ENCODE assay signal across 10 cellular contexts in the genomic region with DNA sequence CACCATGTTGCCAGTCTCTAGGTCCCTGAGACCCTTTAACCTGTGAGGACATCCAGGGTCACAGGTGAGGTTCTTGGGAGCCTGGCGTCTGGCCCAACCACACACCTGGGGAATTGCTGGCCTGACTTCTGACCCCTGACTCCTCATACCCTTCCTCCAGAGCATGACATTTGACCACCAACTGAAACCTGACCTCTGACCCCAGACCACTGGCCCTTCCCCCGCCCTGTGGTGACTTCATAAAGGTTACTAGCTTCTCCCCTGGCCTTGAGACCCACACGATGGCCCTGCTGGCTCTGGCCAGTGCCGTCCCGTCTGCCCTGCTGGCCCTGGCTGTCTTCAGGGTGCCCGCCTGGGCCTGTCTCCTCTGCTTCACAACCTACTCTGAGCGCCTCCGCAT. TPM values are rescaled to one million over a fixed set of nuclear protein-coding genes. Genes with fewer than 3 reads are reported as not detected.
A peak's percentile ranks its signal among the peaks of the same experiment; 100 is the strongest.
DNase-seq lines count a peak whose midpoint lies in the region; TF ChIP-seq lines count a peak whose summit lies in the region.
"Had no signal": no experiment of that assay in that cellular context is flagged by ENCODE, and none has a peak within 500 bp of the region (broad histone marks: within the 10 kb centered on the region; RNA-seq: fewer than 3 reads in every experiment).

A gene with protein sequence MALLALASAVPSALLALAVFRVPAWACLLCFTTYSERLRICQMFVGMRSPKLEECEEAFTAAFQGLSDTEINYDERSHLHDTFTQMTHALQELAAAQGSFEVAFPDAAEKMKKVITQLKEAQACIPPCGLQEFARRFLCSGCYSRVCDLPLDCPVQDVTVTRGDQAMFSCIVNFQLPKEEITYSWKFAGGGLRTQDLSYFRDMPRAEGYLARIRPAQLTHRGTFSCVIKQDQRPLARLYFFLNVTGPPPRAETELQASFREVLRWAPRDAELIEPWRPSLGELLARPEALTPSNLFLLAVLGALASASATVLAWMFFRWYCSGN (plus strand): TSS at position 85 of the 400 bp plus-strand sequence. CDS start 197 bp downstream, at position 282.

- H3K79me2 ChIP-seq in fibroblast of lung (ENCODE audit: control insufficient read depth, insufficient read depth, low read length) = peaks cover 68% of the 10 kb centered on the region

- intact Hi-C loops in A673 (cut with micrococcal nuclease; ENCODE audit: unreplicated experiment) = no loop called here

- peak within 1 kb of the TSS; percentile 67 for H3K27ac ChIP-seq in A673 (ENCODE audit: low read depth, low read length, poor library complexity, severe bottlenecking)
- no peak within 1 kb of the TSS for H3K27ac ChIP-seq in SJCRH30
- no peak within 1 kb of the TSS for H3K27ac ChIP-seq in fibroblast of lung (ENCODE audit: insufficient read depth, low read length)
- peak within 1 kb of the TSS; percentile 70 for H3K27ac ChIP-seq in neutrophil
- H3K27ac ChIP-seq: C4-2B had no signal

- H3K4me1 ChIP-seq in A673 (ENCODE audit: insufficient read depth, low read length, poor library complexity, severe bottlenecking) (peaks cover 12% of the 10 kb centered on the region), SJCRH30 (no peaks in the 10 kb centered on the region), fibroblast of lung (ENCODE audit: control insufficient read depth, extremely low read depth, insufficient read depth, low read length) (peaks cover 7% of the 10 kb centered on the region), neutrophil (ENCODE audit: control insufficient read depth in 1 of 2, insufficient read depth in 1 of 2, low read depth in 1 of 2, low read length in 1 of 2) (peaks cover 15 to 32% of the 10 kb centered on the region in 2 experiments)

- no peak for DNase-seq in A673 (ENCODE audit: low spot score)
- no peak for DNase-seq in SJCRH30
- DNase-seq in fibroblast of lung (ENCODE audit: low read depth in 2 of 2) = no peak
- no peak for DNase-seq in DMS114 treated with DMSO at 0.1 percent for 48 hours (lab: John Stamatoyannopoulos, UW; ENCODE audit: unreplicated experiment)
- DNase-seq in GM03348 (ENCODE audit: low spot score) = no peak
- no peak for DNase-seq in NOMO-1 treated with dmso at 0.1 percent for 144 hours (lab: John Stamatoyannopoulos, UW; ENCODE audit: unreplicated experiment)
- DNase-seq in HUDEP-2 (lab: John Stamatoyannopoulos, UW; ENCODE audit: unreplicated experiment in 76 of 76) = no peak
- DNase-seq: immature natural killer cell had no signal

- H3K9me3 ChIP-seq in A673 (ENCODE audit: low read depth, low read length, poor library complexity, severe bottlenecking) = no peaks in the 10 kb centered on the region
- H3K9me3 ChIP-seq in SJCRH30 (replicated peaks) = no peaks in the 10 kb centered on the region
- no peaks in the 10 kb centered on the region for H3K9me3 ChIP-seq in fibroblast of lung (ENCODE audit: control insufficient read depth, insufficient read depth, low read depth, low read length)
- H3K9me3 ChIP-seq in neutrophil = no peaks in the 10 kb centered on the region

- H3K36me3 ChIP-seq in A673 (ENCODE audit: insufficient read depth, low read length, poor library complexity, severe bottlenecking) (peaks cover 36% of the 10 kb centered on the region), SJCRH30 (peaks cover 32% of the 10 kb centered on the region; the same call in 1 of the 2 replicates), fibroblast of lung (ENCODE audit: control insufficient read depth, insufficient read depth, low read length) (peaks cover 24% of the 10 kb centered on the region), neutrophil (no peaks in the 10 kb centered on the region)

- peak within 1 kb of the TSS; percentile 93 for H3K4me2 ChIP-seq in fibroblast of lung (ENCODE audit: extremely low read depth, insufficient read depth, low read length)

- no TSS peak for BruUV-seq in A673 (replicated peaks; lab: Mats Ljungman, UMichigan)

- CTCF ChIA-PET in A673 (lab: Charles Lee) = no interaction called here

- no peak within 1 kb of the TSS for H2AFZ ChIP-seq in fibroblast of lung (ENCODE audit: low read length)

- H3K4me3 ChIP-seq in A673 (ENCODE audit: low read depth, low read length, poor library complexity, severe bottlenecking) (peak within 1 kb of the TSS; percentile 86), SJCRH30 (no peak within 1 kb of the TSS), fibroblast of lung (replicated peaks in 1 of 4; ENCODE audit: control extremely low read depth in 1 of 4, insufficient read depth in 1 of 4, low read depth in 3 of 4, low read length in 4 of 4) (peak within 1 kb of the TSS; percentile 30 to 98 (median 75)), neutrophil (ENCODE audit: low read depth in 1 of 2, low read length in 1 of 2) (no peak within 1 kb of the TSS)

- H3K27me3 ChIP-seq in A673 (replicated peaks; ENCODE audit: insufficient read depth, low read depth, low read length, poor library complexity) (no peaks in the 10 kb centered on the region), SJCRH30 (no peaks in the 10 kb centered on the region), fibroblast of lung (ENCODE audit: control insufficient read depth, insufficient read depth, low read length) (no peaks in the 10 kb centered on the region), neutrophil (peaks cover 84% of the 10 kb centered on the region)

- H3K9ac ChIP-seq in fibroblast of lung (ENCODE audit: insufficient read depth, low read length) = peak within 1 kb of the TSS; percentile 36

- TF ChIP-seq CTCF in A673 (conservative IDR thresholded peaks at IDR 0.05; ENCODE audit: low read depth, low read length) (no peak), fibroblast of lung (conservative IDR thresholded peaks at IDR 0.05 in 1 of 2, IDR thresholded peaks at IDR 0.05 in 1 of 2; ENCODE audit: low read depth in 1 of 2, low read length in 2 of 2) (no peak), neutrophil (IDR thresholded peaks at IDR 0.05) (no peak)

- POLR2A ChIA-PET in A673 (lab: Charles Lee; ENCODE audit: low non-redundant PET) = no interaction called here

- H4K20me1 ChIP-seq in fibroblast of lung (ENCODE audit: control insufficient read depth, extremely low read depth, insufficient read depth, low read length) = no peaks in the 10 kb centered on the region

RNA-seq across cellular contexts. Expression of the gene that starts here (rescaled TPM):
- total RNA-seq in A673 (2021) (28.4 and 28.6 TPM in 2 replicates), fibroblast of lung (5.1 and 8.6 TPM in 2 replicates)
- total RNA-seq in SJCRH30 (2014; rRNA removed; shearing (Covaris generic)) = 3.2 and 10.9 TPM in 2 replicates
- polyA plus RNA-seq in fibroblast of lung = 2.8 and 5.5 TPM in 2 replicates
- polyA plus RNA-seq in fibroblast of lung (2012) = 7.4 and 10.0 TPM in 2 replicates
- polyA minus RNA-seq in fibroblast of lung (ENCODE audit: low replicate concordance) = 8.7 and 12.1 TPM in 2 replicates

Comparison
In these comparisons a context has a peak if more than half of its experiments do, and no peak if none do; other contexts are left out.
1. H3K27ac ChIP-seq: peak in A673 (single experiment) and neutrophil (single experiment); none in SJCRH30 (single experiment) and fibroblast of lung (single experiment).
2. H3K4me3 ChIP-seq: peak in A673 (single experiment) and fibroblast of lung (4 of 4); none in SJCRH30 (single experiment) and neutrophil (0 of 2).